Comparison of ENCODE assay signal across 9 cellular contexts in genomic region chr2:147511491-147511948, GRCh38.
DNase-seq lines count a peak whose midpoint lies in the region; ATAC-seq lines count a peak whose summit lies in the region.
"Had no signal": no experiment of that assay in that cellular context is flagged by ENCODE, and none has a peak within 500 bp of the region (broad histone marks: within the 10 kb centered on the region; RNA-seq: fewer than 3 reads in every experiment).

No MANE protein-coding gene starts in this region.

- H3K27me3 Mint-ChIP-seq in T-cell = no peaks in the 10 kb centered on the region

- no peak overlapping the region for H3K4me3 Mint-ChIP-seq in T-cell

- no peaks in the 10 kb centered on the region for H3K36me3 Mint-ChIP-seq in T-cell

- H3K4me1 Mint-ChIP-seq in T-cell = peaks cover 14 to 22% (median 16%) of the 10 kb centered on the region in 3 donors

- DNase-seq in EH (ENCODE audit: low read depth) (peak; percentile 4), T-cell (peak in 10 of 34 experiments; percentile 2 to 28 (median 8)), left ventricle myocardium superior (peak; percentile 58), putamen (ENCODE audit: low spot score) (peak; percentile 7)
- no peak for DNase-seq in activated naive CD4-positive, alpha-beta T cell treated with anti-CD3 and anti-CD28 coated beads, Interleukin-2, amount 50 U/mL, for 16 hours
- DNase-seq: DMS79 had no signal

- POLR2A ChIA-PET in T-cell (lab: Charles Lee) = no interaction called here

- CTCF ChIA-PET in T-cell (lab: Charles Lee) = no interaction called here

- intact Hi-C loops in left ventricle myocardium superior (cut with micrococcal nuclease) = no loop called here

- ATAC-seq in T-cell (replicated peaks in 1 of 4) = peak; percentile 83 to 90 (median 88)
- peak; percentile 92 for ATAC-seq in left ventricle myocardium superior
- no peak for ATAC-seq in HG02763 (IDR thresholded peaks at IDR 0.05; ENCODE audit: unreplicated experiment)
- no peak for ATAC-seq in GM21447 (IDR thresholded peaks at IDR 0.05; ENCODE audit: unreplicated experiment)
- ATAC-seq in GM19452 (IDR thresholded peaks at IDR 0.05; ENCODE audit: unreplicated experiment) = no peak

- H3K9me3 Mint-ChIP-seq in T-cell = no peaks in the 10 kb centered on the region

- peak overlapping the region in 1 of 2 donors; percentile 37 for H3K27ac Mint-ChIP-seq in T-cell

Comparison
In these comparisons a context has a peak if more than half of its experiments do, and no peak if none do; other contexts are left out.
1. ATAC-seq: peak in T-cell (4 of 4) and left ventricle myocardium superior (single experiment); none in HG02763 (single experiment), GM21447 (single experiment) and GM19452 (single experiment).